ENCODE assay signal across 22 cellular contexts in genomic region chr11:1346669-1347390, GRCh38.
"Had no signal": no experiment of that assay in that cellular context is flagged by ENCODE, and none has a peak within 500 bp of the region (broad histone marks: within the 10 kb centered on the region; RNA-seq: fewer than 3 reads in every experiment).

No MANE protein-coding gene starts in this region.

- H3K4me1 Mint-ChIP-seq: activated CD4-positive, alpha-beta T cell treated with anti-CD3 and anti-CD28 coated beads, Interleukin-2, amount 10 ng/mL, durations not matched to agents 24 days and 14 days had no signal

- H3K36me3 Mint-ChIP-seq: activated CD4-positive, alpha-beta memory T cell treated with anti-CD3 and anti-CD28 coated beads for 36 hours; activated naive CD8-positive, alpha-beta T cell; memory B cell; natural killer cell; neural progenitor cell; stimulated activated naive B cell treated with anti-CD40 and anti-IgM and Interleukin-4, amounts not matched to agents 10 μg/mL and 1 μg/mL and 100 μg/mL, for 72 hours had no signal

- H3K4me2 ChIP-seq: neural progenitor cell had no signal

- H3K4me3 ChIP-seq: gastroesophageal sphincter, neural progenitor cell, right lobe of liver, tibial nerve had no signal

- H3K27ac ChIP-seq: brain microvascular endothelial cell, gastroesophageal sphincter, neural progenitor cell, right lobe of liver, tibial nerve had no signal

- H3K9ac ChIP-seq: neural progenitor cell had no signal

- H3K4me1 ChIP-seq: gastroesophageal sphincter, right lobe of liver had no signal

- H3K27me3 ChIP-seq: brain microvascular endothelial cell, right lobe of liver had no signal

- H3K9me3 ChIP-seq: gastroesophageal sphincter, right lobe of liver, tibial nerve had no signal

- H3K36me3 ChIP-seq: brain microvascular endothelial cell, gastroesophageal sphincter, neural progenitor cell, right lobe of liver, tibial nerve had no signal

- H3K27me3 Mint-ChIP-seq: activated CD4-positive, alpha-beta memory T cell treated with anti-CD3 and anti-CD28 coated beads for 36 hours; activated CD4-positive, alpha-beta T cell treated with anti-CD3 and anti-CD28 coated beads, Interleukin-2, amount 10 ng/mL, durations not matched to agents 24 days and 14 days; activated naive CD8-positive, alpha-beta T cell had no signal

- H3K4me3 Mint-ChIP-seq: activated CD4-positive, alpha-beta memory T cell treated with anti-CD3 and anti-CD28 coated beads for 36 hours; activated CD4-positive, alpha-beta T cell treated with anti-CD3 and anti-CD28 coated beads, Interleukin-2, amount 10 ng/mL, durations not matched to agents 24 days and 14 days; activated naive CD8-positive, alpha-beta T cell; memory B cell; natural killer cell; stimulated activated naive B cell treated with anti-CD40 and anti-IgM and Interleukin-4, amounts not matched to agents 10 μg/mL and 1 μg/mL and 100 μg/mL, for 72 hours had no signal

- ATAC-seq: gastroesophageal sphincter; right lobe of liver; stimulated activated naive B cell treated with anti-CD40 and anti-IgM and Interleukin-4, amounts not matched to agents 10 μg/mL and 1 μg/mL and 100 μg/mL, for 72 hours had no signal

- H2AFZ ChIP-seq: neural progenitor cell had no signal

- H3K9me3 Mint-ChIP-seq: activated CD4-positive, alpha-beta memory T cell treated with anti-CD3 and anti-CD28 coated beads for 36 hours; activated CD4-positive, alpha-beta T cell treated with anti-CD3 and anti-CD28 coated beads, Interleukin-2, amount 10 ng/mL, durations not matched to agents 24 days and 14 days; activated T-helper 2 cell treated with anti-CD3 and anti-CD28 coated beads, Interferon-gamma antibody, Interleukin-2, Interleukin-4, amounts not matched to agents 10 μg/mL and 5 μg/mL and 100 μg/mL, durations not matched to agents 14 hours and 24 hours and 36 hours; memory B cell; natural killer cell; neural progenitor cell; stimulated activated naive B cell treated with anti-CD40 and anti-IgM and Interleukin-4, amounts not matched to agents 10 μg/mL and 1 μg/mL and 100 μg/mL, for 72 hours had no signal

- DNase-seq: activated CD4-positive, alpha-beta memory T cell treated with anti-CD3 and anti-CD28 coated beads for 36 hours; activated CD4-positive, alpha-beta T cell treated with anti-CD3 and anti-CD28 coated beads, Interleukin-2, amount 10 ng/mL, durations not matched to agents 24 days and 14 days; activated CD4-positive, CD25-positive, alpha-beta regulatory T cell treated with anti-CD3 and anti-CD28 coated beads, Interleukin-2, amount 50 U/mL, for 72 hours; activated naive CD4-positive, alpha-beta T cell treated with Interleukin-2 at 50 U/mL for 16 hours; activated T-cell treated with anti-CD3 and anti-CD28 coated beads, Interleukin-2, amount 50 U/mL, for 48 hours; brain microvascular endothelial cell; cortex of kidney; hippocampal formation; natural killer cell; small intestine; stimulated activated CD4-positive, alpha-beta T cell treated with anti-CD3 and anti-CD28 coated beads, Interleukin-1b, Interleukin-23, amount 100 ng/mL, for 48 hours; stimulated activated CD4-positive, alpha-beta T cell treated with anti-CD3 and anti-CD28 coated beads, Interleukin-4, amount 100 ng/mL, for 4 hours; stimulated activated CD8-positive, alpha-beta memory T cell treated with anti-CD3 and anti-CD28 coated beads, Interleukin-4, amount 100 ng/mL, for 48 hours; stimulated activated naive B cell treated with anti-CD40 and anti-IgM and Interleukin-4, amounts not matched to agents 10 μg/mL and 1 μg/mL and 100 μg/mL, for 72 hours; T-helper 9 cell had no signal
